11 cellular contexts compared by ENCODE assay signal in the genomic region with DNA sequence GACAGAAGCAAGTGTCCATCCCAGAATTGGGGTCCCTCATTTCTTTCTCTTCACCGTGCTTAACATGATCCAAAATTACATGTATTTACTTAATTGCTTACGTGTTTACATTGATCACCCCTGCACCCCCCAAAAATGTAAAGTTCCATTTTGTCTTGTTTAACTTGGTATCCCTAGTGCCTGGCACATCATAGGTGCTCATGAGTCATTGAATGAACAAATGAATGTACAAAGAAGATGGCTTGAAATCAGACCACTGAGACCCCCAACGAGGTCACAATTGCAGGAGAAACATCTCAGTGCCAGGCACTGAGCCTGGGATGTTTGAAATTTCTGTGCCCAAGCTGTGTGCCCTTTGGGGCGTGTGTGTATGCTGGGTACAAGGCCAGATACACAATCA. TPM values are rescaled to one million over a fixed set of nuclear protein-coding genes. Genes with fewer than 3 reads are reported as not detected.
DNase-seq lines count a peak whose midpoint lies in the region; ATAC-seq and TF ChIP-seq lines count a peak whose summit lies in the region.
"Had no signal": no experiment of that assay in that cellular context is flagged by ENCODE, and none has a peak within 500 bp of the region (broad histone marks: within the 10 kb centered on the region; RNA-seq: fewer than 3 reads in every experiment).

No MANE protein-coding gene starts in this region.

- WGBS in HUES64 = 75% methylated on average over 4 of the region's 4 CpGs

- no peak for TF ChIP-seq CTCF in dorsolateral prefrontal cortex (IDR thresholded peaks at IDR 0.05 in 54 of 56, conservative IDR thresholded peaks at IDR 0.05 in 2 of 56; ENCODE audit: low read depth in 1 of 56, partially characterized antibody in 56 of 56)
- no peak for TF ChIP-seq CTCF in neural crest cell (conservative IDR thresholded peaks at IDR 0.05)

- peak overlapping the region; percentile 93 for H3K27ac Mint-ChIP-seq in neural crest cell (ENCODE audit: unreplicated experiment)

- peak overlapping the region; percentile 73 for H3K4me2 ChIP-seq in BLaER1

- H3K36me3 Mint-ChIP-seq in neural crest cell (ENCODE audit: low read depth) = no peaks in the 10 kb centered on the region

- no peaks in the 10 kb centered on the region for H4K20me1 ChIP-seq in BLaER1

- H3K4me3 Mint-ChIP-seq in neural crest cell = peak overlapping the region; percentile 63

- no peak for ATAC-seq in GM19351 (IDR thresholded peaks at IDR 0.05; ENCODE audit: unreplicated experiment)

- no peak overlapping the region for H3K9ac ChIP-seq in BLaER1
- H3K9ac ChIP-seq in HUES64 (ENCODE audit: low read depth, low read length) = no peak overlapping the region

- no peaks in the 10 kb centered on the region for H3K27me3 ChIP-seq in BLaER1
- H3K27me3 ChIP-seq in HUES64 (ENCODE audit: insufficient read depth, low read length) = no peaks in the 10 kb centered on the region
- H3K27me3 ChIP-seq in dorsolateral prefrontal cortex = no peaks in the 10 kb centered on the region
- H3K27me3 ChIP-seq: ovary, Peyer's patch had no signal

- H3K27ac ChIP-seq in BLaER1 (no peak overlapping the region), HUES64 (ENCODE audit: low read depth, low read length) (no peak overlapping the region), dorsolateral prefrontal cortex (peak overlapping the region; percentile 86 to 99 (median 97))
- H3K27ac ChIP-seq: ovary, Peyer's patch had no signal

- H3K9me3 ChIP-seq in BLaER1 = no peaks in the 10 kb centered on the region
- no peaks in the 10 kb centered on the region for H3K9me3 ChIP-seq in HUES64 (ENCODE audit: insufficient read depth, low read depth, low read length)
- H3K9me3 ChIP-seq: ovary, Peyer's patch had no signal

- no peak overlapping the region for H3K4me3 ChIP-seq in BLaER1
- H3K4me3 ChIP-seq in HUES64 (ENCODE audit: low read length) = peak overlapping the region; percentile 38
- H3K4me3 ChIP-seq in dorsolateral prefrontal cortex = peak overlapping the region in 41 of 59 donors; percentile 1 to 55 (median 33)
- H3K4me3 ChIP-seq: ovary, Peyer's patch had no signal

- H3K9me3 Mint-ChIP-seq in neural crest cell = no peaks in the 10 kb centered on the region

- H3K4me1 ChIP-seq in BLaER1 = peaks cover 28% of the 10 kb centered on the region
- H3K4me1 ChIP-seq in HUES64 (ENCODE audit: insufficient read depth, low read length) = peaks cover 5% of the 10 kb centered on the region; the same call in 1 of the 2 replicates

- intact Hi-C loops in dorsolateral prefrontal cortex (cut with DNase I) = loop anchor here (1.0 to 5.0 kb wide), 2 partner anchors 44 to 49 kb away; a partner anchor contains a TSS

- H3K27me3 Mint-ChIP-seq in neural crest cell (ENCODE audit: low read depth) = no peaks in the 10 kb centered on the region

- peaks cover 34% of the 10 kb centered on the region for H3K4me1 Mint-ChIP-seq in neural crest cell

- DNase-seq in dorsolateral prefrontal cortex (no peak), neural crest cell (ENCODE audit: low read depth, low spot score) (no peak), dermis blood vessel endothelial cell (no peak)
- DNase-seq in stimulated activated CD4-positive, alpha-beta T cell treated with anti-CD3 and anti-CD28 coated beads, Interleukin-1b, Interleukin-23, amount 100 ng/mL, for 48 hours = no peak
- DNase-seq in activated effector memory CD4-positive, alpha-beta T cell treated with anti-CD3 and anti-CD28 coated beads, Interleukin-2, amount 50 U/mL, for 16 hours = no peak
- DNase-seq: NCI-H2171 had no signal

- no peaks in the 10 kb centered on the region for H3K36me3 ChIP-seq in BLaER1
- no peaks in the 10 kb centered on the region for H3K36me3 ChIP-seq in HUES64 (ENCODE audit: insufficient read depth, low read length)
- H3K36me3 ChIP-seq: ovary, Peyer's patch had no signal

RNA-seq across cellular contexts. Expression of a gene that starts 45.2 kb away (rescaled TPM):
- polyA plus RNA-seq in HUES64 (2013, experiment 1 of 2) = 24.5 TPM
- polyA plus RNA-seq in HUES64 (2013, experiment 2 of 2) = 25.0 TPM
- total RNA-seq in dorsolateral prefrontal cortex (100 to 1,000 TPM in 118 of 120 experiments, 10 to 100 TPM in 2; 89.7 to 309 (median 217) TPM), neural crest cell (43.4 and 43.6 TPM in 2 replicates), dermis blood vessel endothelial cell (57.7 and 72.1 TPM in 2 replicates)

RNA-seq across cellular contexts. Expression of a gene that starts 50.5 kb away (rescaled TPM):
- polyA plus RNA-seq in HUES64 (2013, experiment 1 of 2) = 69.5 TPM
- 75.3 TPM for polyA plus RNA-seq in HUES64 (2013, experiment 2 of 2)
- total RNA-seq in dorsolateral prefrontal cortex (10 to 100 TPM; 20.5 to 56.1 (median 37.9) TPM), neural crest cell (74.2 and 76.8 TPM in 2 replicates), dermis blood vessel endothelial cell (51.4 and 54.1 TPM in 2 replicates)

Comparison
In these comparisons a context has a peak if more than half of its experiments do, and no peak if none do; other contexts are left out.
1. H3K27ac ChIP-seq: peak in dorsolateral prefrontal cortex (59 of 59); none in BLaER1 (single experiment) and HUES64 (single experiment).